24 cellular contexts compared by ENCODE assay signal in the genomic region with DNA sequence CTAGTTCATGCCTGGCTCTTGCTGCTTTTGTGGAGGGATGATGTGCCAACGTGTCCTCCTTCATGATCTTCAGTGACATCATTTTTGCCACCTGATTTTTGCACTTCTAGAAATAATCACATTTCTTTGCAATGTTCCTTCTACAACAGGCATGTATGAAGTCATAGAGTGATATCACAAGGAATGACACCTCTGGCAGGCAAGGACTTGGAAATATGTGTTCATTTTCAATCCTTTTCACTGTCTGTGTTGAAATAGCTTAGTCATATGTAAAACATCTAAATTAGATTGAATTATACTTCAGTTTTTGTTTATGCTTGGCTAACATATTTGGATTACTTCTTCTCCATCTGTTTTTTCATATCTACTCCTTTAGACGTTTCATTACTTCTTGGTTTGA.
"Had no signal": no experiment of that assay in that cellular context is flagged by ENCODE, and none has a peak within 500 bp of the region (broad histone marks: within the 10 kb centered on the region; RNA-seq: fewer than 3 reads in every experiment).

No MANE protein-coding gene starts in this region.

- H3K4me3 Mint-ChIP-seq: memory B cell; natural killer cell treated with Interleukin-12 subunit alpha and Interleukin-12 subunit beta and Interleukin-15 and Interleukin-18, amount 100 ng/mL, for 72 hours; stimulated activated effector memory CD8-positive, alpha-beta T cell treated with anti-CD3 and anti-CD28 coated beads, Interleukin-12 subunit alpha, Interleukin-12 subunit beta, amount 100 ng/mL, for 72 hours had no signal

- H3K27me3 Mint-ChIP-seq: natural killer cell treated with Interleukin-12 subunit alpha and Interleukin-12 subunit beta and Interleukin-15 and Interleukin-18, amount 100 ng/mL, for 72 hours had no signal

- DNase-seq: cortex of kidney; dorsolateral prefrontal cortex; effector memory CD4-positive, alpha-beta T cell; immature natural killer cell; left lung; lower lobe of right lung; midbrain; occipital lobe; pancreas; psoas muscle; retina; right lobe of liver; stimulated activated CD4-positive, alpha-beta T cell treated with anti-CD3 and anti-CD28 coated beads, Interleukin-4, amount 100 ng/mL, for 1 hour; stimulated activated CD8-positive, alpha-beta memory T cell treated with anti-CD3 and anti-CD28 coated beads, Interleukin-4, amount 100 ng/mL, for 48 hours; stimulated activated naive CD8-positive, alpha-beta T cell treated with anti-CD3 and anti-CD28 coated beads, Interleukin-15, Interleukin-2, amounts not matched to agents 100 U/mL and 50 U/mL, for 24 hours; tibial artery; uterus had no signal

- H3K9me3 Mint-ChIP-seq: immature natural killer cell; memory B cell; natural killer cell treated with Interleukin-12 subunit alpha and Interleukin-12 subunit beta and Interleukin-15 and Interleukin-18, amount 100 ng/mL, for 72 hours; stimulated activated effector memory CD8-positive, alpha-beta T cell treated with anti-CD3 and anti-CD28 coated beads, Interleukin-12 subunit alpha, Interleukin-12 subunit beta, amount 100 ng/mL, for 72 hours had no signal

- H3K27ac ChIP-seq: epithelial cell of prostate, foreskin keratinocyte, left lung, lower lobe of right lung, pancreas, psoas muscle, right lobe of liver, tibial artery, upper lobe of left lung, uterus had no signal

- H3K4me3 ChIP-seq: left lung, lower lobe of right lung, pancreas, tibial artery, upper lobe of left lung, uterus had no signal

- H3K4me1 Mint-ChIP-seq: memory B cell; stimulated activated effector memory CD8-positive, alpha-beta T cell treated with anti-CD3 and anti-CD28 coated beads, Interleukin-12 subunit alpha, Interleukin-12 subunit beta, amount 100 ng/mL, for 72 hours had no signal

- H3K27me3 ChIP-seq: esophagus muscularis mucosa, foreskin keratinocyte, right lobe of liver, tibial artery, upper lobe of left lung, uterus had no signal

- H3K27ac Mint-ChIP-seq: memory B cell; stimulated activated effector memory CD8-positive, alpha-beta T cell treated with anti-CD3 and anti-CD28 coated beads, Interleukin-12 subunit alpha, Interleukin-12 subunit beta, amount 100 ng/mL, for 72 hours had no signal

- H3K4me1 ChIP-seq: foreskin keratinocyte, lower lobe of right lung, pancreas, right lobe of liver, tibial artery, uterus had no signal

- ATAC-seq: foreskin keratinocyte; stimulated activated effector memory CD8-positive, alpha-beta T cell treated with anti-CD3 and anti-CD28 coated beads, Interleukin-12 subunit alpha, Interleukin-12 subunit beta, amount 100 ng/mL, for 72 hours; stimulated activated naive CD8-positive, alpha-beta T cell treated with anti-CD3 and anti-CD28 coated beads, Interleukin-15, Interleukin-2, amounts not matched to agents 100 U/mL and 50 U/mL, for 24 hours had no signal

- H3K9me3 ChIP-seq: esophagus muscularis mucosa, left lung, lower lobe of right lung, pancreas, psoas muscle, right lobe of liver, tibial artery, upper lobe of left lung, uterus had no signal

- H3K36me3 Mint-ChIP-seq: immature natural killer cell; memory B cell; natural killer cell treated with Interleukin-12 subunit alpha and Interleukin-12 subunit beta and Interleukin-15 and Interleukin-18, amount 100 ng/mL, for 72 hours; stimulated activated effector memory CD8-positive, alpha-beta T cell treated with anti-CD3 and anti-CD28 coated beads, Interleukin-12 subunit alpha, Interleukin-12 subunit beta, amount 100 ng/mL, for 72 hours had no signal

- H3K36me3 ChIP-seq: esophagus muscularis mucosa, left lung, lower lobe of right lung, pancreas, right lobe of liver, tibial artery, upper lobe of left lung, uterus had no signal
